ENCODE assay signal across 8 cellular contexts in genomic region chr19:39341720-39342604, GRCh38. TPM values are rescaled to one million over a fixed set of nuclear protein-coding genes. Genes with fewer than 3 reads are reported as not detected.
A peak's percentile ranks its signal among the peaks of the same experiment; 100 is the strongest.
DNase-seq lines count a peak whose midpoint lies in the region; ATAC-seq, FAIRE-seq and TF ChIP-seq lines count a peak whose summit lies in the region.

A gene with protein sequence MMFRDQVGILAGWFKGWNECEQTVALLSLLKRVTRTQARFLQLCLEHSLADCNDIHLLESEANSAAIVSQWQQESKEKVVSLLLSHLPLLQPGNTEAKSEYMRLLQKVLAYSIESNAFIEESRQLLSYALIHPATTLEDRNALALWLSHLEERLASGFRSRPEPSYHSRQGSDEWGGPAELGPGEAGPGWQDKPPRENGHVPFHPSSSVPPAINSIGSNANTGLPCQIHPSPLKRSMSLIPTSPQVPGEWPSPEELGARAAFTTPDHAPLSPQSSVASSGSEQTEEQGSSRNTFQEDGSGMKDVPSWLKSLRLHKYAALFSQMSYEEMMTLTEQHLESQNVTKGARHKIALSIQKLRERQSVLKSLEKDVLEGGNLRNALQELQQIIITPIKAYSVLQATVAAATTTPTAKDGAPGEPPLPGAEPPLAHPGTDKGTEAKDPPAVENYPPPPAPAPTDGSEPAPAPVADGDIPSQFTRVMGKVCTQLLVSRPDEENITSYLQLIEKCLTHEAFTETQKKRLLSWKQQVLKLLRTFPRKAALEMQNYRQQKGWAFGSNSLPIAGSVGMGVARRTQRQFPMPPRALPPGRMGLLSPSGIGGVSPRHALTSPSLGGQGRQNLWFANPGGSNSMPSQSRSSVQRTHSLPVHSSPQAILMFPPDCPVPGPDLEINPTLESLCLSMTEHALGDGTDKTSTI (plus strand): TSS chr19:39342421. CDS start chr19:39356894, 14,473 bp downstream.

- peak within 1 kb of the TSS; percentile 87 to 94 for H3K9ac ChIP-seq in kidney (ENCODE audit: low read length in 2 of 2)

- no peak for FAIRE-seq in kidney (lab: Jason Lieb, UNC)

- DNase-seq in Ammon's horn (ENCODE audit: low spot score) (peak; percentile 99), NCI-H446 treated with DMSO at 0.1 percent for 48 hours (lab: John Stamatoyannopoulos, UW) (peak; percentile 99), cerebellar nuclear complex (lab: John Stamatoyannopoulos, UW) (peak; percentile 61 to 99), kidney (peak; percentile 100)
- peak; percentile 99 for DNase-seq in activated CD4-positive, CD25-positive, alpha-beta regulatory T cell treated with anti-CD3 and anti-CD28 coated beads, Interleukin-2, amount 50 U/mL, for 72 hours
- DNase-seq in stimulated activated CD4-positive, alpha-beta T cell treated with anti-CD3 and anti-CD28 coated beads, Interleukin-15, amount 100 ng/mL, for 24 hours: peak; percentile 99

- peak within 1 kb of the TSS; percentile 72 to 80 for H3K27ac ChIP-seq in kidney (ENCODE audit: low read depth in 2 of 2, low read length in 2 of 2)

- intact Hi-C loops in kidney (cut with DNase I): no loop called here

- peak within 1 kb of the TSS; percentile 86 to 99 for H3K4me3 ChIP-seq in kidney (ENCODE audit: low read length in 2 of 2)

- ATAC-seq in GM19043 (IDR thresholded peaks at IDR 0.05; ENCODE audit: low read depth, unreplicated experiment): peak; percentile 81
- ATAC-seq in HG03378 (IDR thresholded peaks at IDR 0.05; ENCODE audit: unreplicated experiment): peak; percentile 81

- H3K4me1 ChIP-seq in kidney (ENCODE audit: control insufficient read depth in 1 of 2, insufficient read depth in 1 of 2, low read depth in 1 of 2, low read length in 2 of 2): peaks cover 4 to 10% of the 10 kb centered on the region in 2 donors

- peak; percentile 81 for TF ChIP-seq CTCF in kidney (IDR thresholded peaks at IDR 0.05; ENCODE audit: borderline replicate concordance, extremely low read depth, insufficient read depth)

- H3K9me3 ChIP-seq in kidney (ENCODE audit: control insufficient read depth in 1 of 2, low read length in 2 of 2): no peaks in the 10 kb centered on the region

- H3K36me3 ChIP-seq in kidney (ENCODE audit: control insufficient read depth in 1 of 2, insufficient read depth in 2 of 2, low read length in 2 of 2): no peaks in the 10 kb centered on the region

RNA-seq across cellular contexts. Expression of the gene that starts here (rescaled TPM):
- total RNA-seq in kidney: 100 TPM
- polyA plus RNA-seq in kidney (ENCODE audit: insufficient read depth, low read depth, low replicate concordance): 92.9 TPM

Comparison
In these comparisons a context has a peak if more than half of its experiments do, and no peak if none do; other contexts are left out.
1. Peak in every context shown above with its lines: DNase-seq, ATAC-seq, H3K4me3 ChIP-seq and H3K27ac ChIP-seq.